1 cellular context compared by ENCODE assay signal in genomic region chr6:119119062-119119461, GRCh38.
TF ChIP-seq lines count a peak whose summit lies in the region.

No MANE protein-coding gene starts in this region.

TF ChIP-seq in WTC11, 78 proteins besides CTCF, POLR2A, EP300 and RAD21:
- peak; percentile 69 for TF ChIP-seq USF1 (CRISPR knock-in tag; IDR thresholded peaks at IDR 0.05)
- TF ChIP-seq USF2 (CRISPR knock-in tag; IDR thresholded peaks at IDR 0.05) = peak; percentile 75
